In genomic region chr11:10808553-10809372, GRCh38 we compare ENCODE assay signal across 8 cellular contexts. TPM values are rescaled to one million over a fixed set of nuclear protein-coding genes. Genes with fewer than 3 reads are reported as not detected.
A peak's percentile ranks its signal among the peaks of the same experiment; 100 is the strongest.
DNase-seq lines count a peak whose midpoint lies in the region; ATAC-seq and TF ChIP-seq lines count a peak whose summit lies in the region.

Gene EIF4G2, minus strand, starts transcription at chr11:10808926.

- no peaks in the 10 kb centered on the region for H3K9me3 ChIP-seq in T-helper 17 cell (ENCODE audit: control insufficient read depth, low read length, poor library complexity, severe bottlenecking)
- H3K9me3 ChIP-seq in left ventricle myocardium inferior (replicated peaks), result no peaks in the 10 kb centered on the region
- no peaks in the 10 kb centered on the region for H3K9me3 ChIP-seq in prostate gland

- H3K4me1 ChIP-seq in left ventricle myocardium inferior, result peaks cover 63% of the 10 kb centered on the region
- peaks cover 10% of the 10 kb centered on the region for H3K4me1 ChIP-seq in prostate gland (replicated peaks)
- H3K4me1 ChIP-seq in urinary bladder (ENCODE audit: insufficient read depth), result no peaks in the 10 kb centered on the region

- peaks cover 7% of the 10 kb centered on the region for H3K36me3 Mint-ChIP-seq in T-helper 17 cell (ENCODE audit: low read depth)

- peak within 1 kb of the TSS; percentile 98 for H3K4me3 ChIP-seq in left ventricle myocardium inferior
- peak within 1 kb of the TSS; percentile 73 to 81 for H3K4me3 ChIP-seq in prostate gland
- H3K4me3 ChIP-seq in urinary bladder (ENCODE audit: low read depth, low read length), result peak within 1 kb of the TSS; percentile 98

- intact Hi-C loops in left ventricle myocardium inferior (cut with micrococcal nuclease) (no loop called here), prostate gland (cut with DNase I) (loop anchor here (1.0 to 2.0 kb wide), 2 partner anchors 49 to 122 kb away; no protein-coding TSS in a partner anchor)

- H3K27me3 ChIP-seq in left ventricle myocardium inferior (ENCODE audit: low read depth), result no peaks in the 10 kb centered on the region
- H3K27me3 ChIP-seq in prostate gland (replicated peaks; ENCODE audit: insufficient read depth), result no peaks in the 10 kb centered on the region

- no peak for TF ChIP-seq CTCF in left ventricle myocardium inferior (IDR thresholded peaks at IDR 0.05; ENCODE audit: borderline replicate concordance)
- TF ChIP-seq CTCF in prostate gland (IDR thresholded peaks at IDR 0.05), result peak in 1 of 4 experiments; percentile 37

- H3K27ac Mint-ChIP-seq in T-helper 17 cell, result peak within 1 kb of the TSS; percentile 95

- 1% methylated on average over 65 of the region's 65 CpGs for WGBS in prostate gland
- under 1% methylated on average over 65 of the region's 65 CpGs for WGBS in urinary bladder

- ATAC-seq in HG02885 (IDR thresholded peaks at IDR 0.05; ENCODE audit: poor library complexity, unreplicated experiment) (peak; percentile 91), T-helper 17 cell (peak; percentile 93)

- H3K27ac ChIP-seq in left ventricle myocardium inferior (replicated peaks) (peak within 1 kb of the TSS; percentile 100), prostate gland (peak within 1 kb of the TSS; percentile 94 to 97), urinary bladder (ENCODE audit: low read depth) (peak within 1 kb of the TSS; percentile 98)

- TF ChIP-seq POLR2A in GM15510 (IDR thresholded peaks at IDR 0.05; ENCODE audit: borderline replicate concordance, extremely low read depth, insufficient read length) (peak; percentile 100), prostate gland (IDR thresholded peaks at IDR 0.05) (peak; percentile 99)

- H3K27me3 Mint-ChIP-seq in T-helper 17 cell, result peaks cover 5% of the 10 kb centered on the region

- peak within 1 kb of the TSS; percentile 96 for H3K4me3 Mint-ChIP-seq in T-helper 17 cell

- H3K4me1 Mint-ChIP-seq in T-helper 17 cell, result peaks cover 35% of the 10 kb centered on the region

- peaks cover 39% of the 10 kb centered on the region for H3K36me3 ChIP-seq in left ventricle myocardium inferior
- peaks cover 11 to 15% of the 10 kb centered on the region in 2 donors for H3K36me3 ChIP-seq in prostate gland
- H3K36me3 ChIP-seq in urinary bladder (ENCODE audit: insufficient read depth), result peaks cover 9% of the 10 kb centered on the region

- DNase-seq in NCI-H1694 treated with DMSO at 0.1 percent for 48 hours (lab: John Stamatoyannopoulos, UW) (peak; percentile 97), T-helper 17 cell (peak; percentile 93 to 98 (median 97)), amygdala (lab: John Stamatoyannopoulos, UW) (peak; percentile 84 to 100 (median 98)), left ventricle myocardium inferior (peak; percentile 98), prostate gland (ENCODE audit: low spot score) (peak; percentile 99)

RNA-seq across cellular contexts. Expression of gene EIF4G2, which starts in this region (rescaled TPM):
- total RNA-seq in T-helper 17 cell, result 100 to 1,000 TPM; 819 to 942 TPM
- 760 TPM for total RNA-seq in left ventricle myocardium inferior
- total RNA-seq in prostate gland, result 100 to 1,000 TPM; 382 to 500 TPM
- total RNA-seq in urinary bladder, result 646 TPM
- polyA plus RNA-seq in urinary bladder, result 381 TPM

Comparison
In these comparisons a context has a peak if more than half of its experiments do, and no peak if none do; other contexts are left out.
1. Peak in every context shown above with its lines: DNase-seq, ATAC-seq, H3K4me3 ChIP-seq and H3K27ac ChIP-seq.